In the genomic region with DNA sequence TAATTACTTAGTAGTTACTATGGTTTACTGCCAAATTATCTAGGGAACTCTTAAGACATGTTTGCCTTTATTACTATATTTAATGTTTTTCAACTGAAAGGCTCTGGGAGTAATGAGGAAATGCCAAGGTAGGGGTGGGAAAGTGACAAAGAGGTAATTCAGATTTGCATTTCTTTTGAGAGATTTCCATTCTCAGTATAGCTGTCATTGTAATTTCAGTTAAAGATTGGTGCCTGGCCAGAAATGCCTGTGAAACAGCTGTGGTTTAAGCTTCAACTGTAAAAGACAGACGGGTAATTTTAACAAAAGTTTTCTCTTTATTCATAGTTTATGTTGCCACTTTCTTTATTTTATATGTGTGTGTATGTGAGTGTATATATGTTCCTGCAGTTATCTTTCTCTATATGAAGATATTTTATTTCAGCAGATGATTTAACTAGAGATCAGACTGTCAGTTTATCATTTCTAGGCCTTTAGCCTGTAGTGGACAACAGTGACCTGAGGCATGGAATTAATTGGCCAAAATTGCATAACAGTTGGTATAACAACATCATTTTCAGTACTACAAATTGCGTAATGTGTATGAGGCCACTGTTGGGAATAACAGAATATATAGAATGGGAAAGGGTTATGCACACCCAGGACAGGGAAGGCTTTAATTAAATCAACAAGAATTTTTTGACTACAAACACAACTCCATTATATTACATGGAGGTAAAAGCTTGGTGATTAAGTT, we compare ENCODE assay signal across 12 cellular contexts.
A peak's percentile ranks its signal among the peaks of the same experiment; 100 is the strongest.
DNase-seq lines count a peak whose midpoint lies in the region; ATAC-seq, FAIRE-seq and TF ChIP-seq lines count a peak whose summit lies in the region.
"Had no signal": no experiment of that assay in that cellular context is flagged by ENCODE, and none has a peak within 500 bp of the region (broad histone marks: within the 10 kb centered on the region; RNA-seq: fewer than 3 reads in every experiment).

No MANE protein-coding gene starts in this region.

- WGBS in upper lobe of left lung, 2 donors = 36 to 49% methylated on average over 2 of the region's 2 CpGs

- DNase-seq in HTR-8/SVneo (ENCODE audit: insufficient read length, low spot score) (peak; percentile 25), left lobe of liver (ENCODE audit: low spot score) (no peak), upper lobe of left lung (no peak), NCI-H2196 (lab: John Stamatoyannopoulos, UW; ENCODE audit: unreplicated experiment) (no peak), SW480 (ENCODE audit: low spot score) (no peak)
- DNase-seq in activated CD4-positive, alpha-beta T cell treated with anti-CD3 and anti-CD28 coated beads, Interleukin-2, amount 50 U/mL, for 1 hour = no peak
- DNase-seq: aorta; CD8-positive, alpha-beta T cell; KBM-7; NCI-H510A had no signal

- H3K27me3 ChIP-seq in upper lobe of left lung = no peaks in the 10 kb centered on the region

- H3K4me3 ChIP-seq in upper lobe of left lung = no peak overlapping the region

- no peaks in the 10 kb centered on the region for H3K9me3 ChIP-seq in upper lobe of left lung

- FAIRE-seq in HTR-8/SVneo (lab: Jason Lieb, UNC) = no peak

- no peak for TF ChIP-seq EP300 in upper lobe of left lung (IDR thresholded peaks at IDR 0.05)

- peak; percentile 69 for ATAC-seq in GM18502 (IDR thresholded peaks at IDR 0.05; ENCODE audit: poor library complexity, unreplicated experiment)
- ATAC-seq in GM21717 (IDR thresholded peaks at IDR 0.05; ENCODE audit: unreplicated experiment) = peak; percentile 79
- peak; percentile 64 for ATAC-seq in left lobe of liver
- ATAC-seq in upper lobe of left lung (ENCODE audit: low FRiP score in 2 of 2) = no peak
- ATAC-seq: CD8-positive, alpha-beta T cell had no signal

- no peak overlapping the region for H3K27ac ChIP-seq in upper lobe of left lung

- no peaks in the 10 kb centered on the region for H3K4me1 ChIP-seq in upper lobe of left lung

- no peak for TF ChIP-seq POLR2A in upper lobe of left lung (IDR thresholded peaks at IDR 0.05)

- no peaks in the 10 kb centered on the region for H3K36me3 ChIP-seq in upper lobe of left lung

- no peak for TF ChIP-seq CTCF in upper lobe of left lung (IDR thresholded peaks at IDR 0.05)

Comparison
In these comparisons a context has a peak if more than half of its experiments do, and no peak if none do; other contexts are left out.
1. ATAC-seq: peak in GM18502 (single experiment), GM21717 (single experiment) and left lobe of liver (single experiment); none in upper lobe of left lung (0 of 2).